In genomic region chrX:115952417-115953092, GRCh38 we compare ENCODE assay signal across 22 cellular contexts.
A peak's percentile ranks its signal among the peaks of the same experiment; 100 is the strongest.
DNase-seq lines count a peak whose midpoint lies in the region; ATAC-seq and TF ChIP-seq lines count a peak whose summit lies in the region.
"Had no signal": no experiment of that assay in that cellular context is flagged by ENCODE, and none has a peak within 500 bp of the region (broad histone marks: within the 10 kb centered on the region; RNA-seq: fewer than 3 reads in every experiment).

No MANE protein-coding gene starts in this region.

- H3K27ac ChIP-seq in endodermal cell (ENCODE audit: low read depth, low read length) (no peak overlapping the region), psoas muscle (no peak overlapping the region)
- H3K27ac ChIP-seq: ovary, sigmoid colon, tibial nerve had no signal

- in situ Hi-C loops in GM13977 (cut with MboI; ENCODE audit: low pct_unique_long_range_greater_than_20kb, low sequenced_read_pairs, unreplicated experiment), result no loop called here

- no peak overlapping the region for H3K9ac ChIP-seq in endodermal cell (ENCODE audit: extremely low read depth, low read length, poor library complexity, severe bottlenecking)

- H3K27me3 Mint-ChIP-seq in endodermal cell (ENCODE audit: insufficient read depth), result no peaks in the 10 kb centered on the region
- peaks cover 10% of the 10 kb centered on the region for H3K27me3 Mint-ChIP-seq in activated T-cell treated with anti-CD3 and anti-CD28 coated beads, Interleukin-2, amount 50 U/mL, for 24 hours
- H3K27me3 Mint-ChIP-seq: activated naive CD8-positive, alpha-beta T cell treated with anti-CD3 and anti-CD28 coated beads, Interleukin-2, amount 10 ng/mL, durations not matched to agents 7 days and 5 days; brain; IgD-negative memory B cell; naive thymus-derived CD4-positive, alpha-beta T cell had no signal

- TF ChIP-seq CTCF in GM13977 (IDR thresholded peaks at IDR 0.05; ENCODE audit: extremely low read depth, insufficient read depth, missing control alignments) (peak; percentile 26), endodermal cell (conservative IDR thresholded peaks at IDR 0.05) (peak; percentile 49), psoas muscle (IDR thresholded peaks at IDR 0.05) (peak; percentile 14)

- peaks cover 21% of the 10 kb centered on the region for H3K36me3 Mint-ChIP-seq in endodermal cell (ENCODE audit: low read depth)
- H3K36me3 Mint-ChIP-seq in activated T-cell treated with anti-CD3 and anti-CD28 coated beads, Interleukin-2, amount 50 U/mL, for 24 hours (ENCODE audit: low read depth), result no peaks in the 10 kb centered on the region
- H3K36me3 Mint-ChIP-seq: activated naive CD8-positive, alpha-beta T cell treated with anti-CD3 and anti-CD28 coated beads, Interleukin-2, amount 10 ng/mL, durations not matched to agents 7 days and 5 days; IgD-negative memory B cell; naive thymus-derived CD4-positive, alpha-beta T cell had no signal

- intact Hi-C loops in psoas muscle (cut with DNase I), result no loop called here

- H3K36me3 ChIP-seq in endodermal cell (ENCODE audit: control insufficient read depth, insufficient read depth, low read length) (no peaks in the 10 kb centered on the region), psoas muscle (ENCODE audit: insufficient read depth in 1 of 2, low read depth in 1 of 2) (no peaks in the 10 kb centered on the region)
- H3K36me3 ChIP-seq: ovary, sigmoid colon, tibial nerve had no signal

- no peak overlapping the region for H3K4me3 Mint-ChIP-seq in endodermal cell
- no peak overlapping the region for H3K4me3 Mint-ChIP-seq in activated T-cell treated with anti-CD3 and anti-CD28 coated beads, Interleukin-2, amount 50 U/mL, for 24 hours
- H3K4me3 Mint-ChIP-seq: activated naive CD8-positive, alpha-beta T cell treated with anti-CD3 and anti-CD28 coated beads, Interleukin-2, amount 10 ng/mL, durations not matched to agents 7 days and 5 days; brain; IgD-negative memory B cell; naive thymus-derived CD4-positive, alpha-beta T cell had no signal

- peaks cover 26% of the 10 kb centered on the region for H3K4me1 Mint-ChIP-seq in endodermal cell
- H3K4me1 Mint-ChIP-seq in activated T-cell treated with anti-CD3 and anti-CD28 coated beads, Interleukin-2, amount 50 U/mL, for 24 hours (ENCODE audit: low read depth), result no peaks in the 10 kb centered on the region
- H3K4me1 Mint-ChIP-seq: activated naive CD8-positive, alpha-beta T cell treated with anti-CD3 and anti-CD28 coated beads, Interleukin-2, amount 10 ng/mL, durations not matched to agents 7 days and 5 days; brain had no signal

- WGBS in endodermal cell (ENCODE audit: insufficient coverage in 1 of 2, insufficient read length in 1 of 2), 2 experiments, result 96% methylated on average over 14 of the region's 14 CpGs; no CpG with 5 or more reads in 1 of the 2 experiments
- WGBS in psoas muscle, 3 donors, result 85 to 97% (median 89%) methylated on average over 11 to 14 of the region's 14 CpGs

- H3K9me3 Mint-ChIP-seq in endodermal cell, result no peaks in the 10 kb centered on the region
- H3K9me3 Mint-ChIP-seq in activated T-cell treated with anti-CD3 and anti-CD28 coated beads, Interleukin-2, amount 50 U/mL, for 24 hours, result no peaks in the 10 kb centered on the region
- H3K9me3 Mint-ChIP-seq: activated naive CD8-positive, alpha-beta T cell treated with anti-CD3 and anti-CD28 coated beads, Interleukin-2, amount 10 ng/mL, durations not matched to agents 7 days and 5 days had no signal

- no peak overlapping the region for H3K27ac Mint-ChIP-seq in endodermal cell
- no peak overlapping the region for H3K27ac Mint-ChIP-seq in activated T-cell treated with anti-CD3 and anti-CD28 coated beads, Interleukin-2, amount 50 U/mL, for 24 hours
- H3K27ac Mint-ChIP-seq: activated naive CD8-positive, alpha-beta T cell treated with anti-CD3 and anti-CD28 coated beads, Interleukin-2, amount 10 ng/mL, durations not matched to agents 7 days and 5 days; brain; naive thymus-derived CD4-positive, alpha-beta T cell had no signal

- no peaks in the 10 kb centered on the region for H3K9me3 ChIP-seq in endodermal cell (ENCODE audit: control insufficient read depth, low read length)
- no peaks in the 10 kb centered on the region for H3K9me3 ChIP-seq in psoas muscle
- H3K9me3 ChIP-seq: Caco-2, ovary, sigmoid colon, tibial nerve had no signal

- DNase-seq in GM13977 (ENCODE audit: low spot score) (peak; percentile 3), NCI-H2107 treated with DMSO at 0.1 percent for 48 hours (lab: John Stamatoyannopoulos, UW; ENCODE audit: unreplicated experiment) (peak; percentile 79), endodermal cell (no peak), psoas muscle (no peak), DMS114 treated with DMSO at 0.1 percent for 48 hours (lab: John Stamatoyannopoulos, UW; ENCODE audit: unreplicated experiment) (no peak), NOMO-1 treated with DMSO at 0.1 percent for 48 hours (lab: John Stamatoyannopoulos, UW; ENCODE audit: unreplicated experiment) (no peak)
- no peak for DNase-seq in activated T-cell treated with anti-CD3 and anti-CD28 coated beads, Interleukin-2, amount 50 U/mL, for 24 hours
- DNase-seq: activated naive CD8-positive, alpha-beta T cell treated with anti-CD3 and anti-CD28 coated beads, Interleukin-2, amount 10 ng/mL, durations not matched to agents 7 days and 5 days; AML-193; Caco-2; mammary epithelial cell; naive thymus-derived CD4-positive, alpha-beta T cell; NCI-H748 treated with DMSO at 0.1 percent for 48 hours; ovary; PC-3; sigmoid colon; stimulated activated naive CD4-positive, alpha-beta T cell treated with Interleukin-2 at 50 U/mL for 16 hours; T1000 had no signal

- H3K4me1 ChIP-seq in endodermal cell (ENCODE audit: control insufficient read depth, insufficient read depth, low read length) (no peaks in the 10 kb centered on the region), psoas muscle (no peaks in the 10 kb centered on the region)
- H3K4me1 ChIP-seq: Caco-2, tibial nerve had no signal

- no peak for ATAC-seq in psoas muscle
- ATAC-seq: activated CD4-positive, CD25-positive, alpha-beta regulatory T cell treated with anti-CD3 and anti-CD28 coated beads, Interleukin-2, amount 50 U/mL, for 24 hours; naive thymus-derived CD4-positive, alpha-beta T cell; PC-3 had no signal

- H3K27me3 ChIP-seq in endodermal cell (ENCODE audit: control insufficient read depth, insufficient read depth, low read length, poor library complexity, severe bottlenecking), result no peaks in the 10 kb centered on the region
- no peaks in the 10 kb centered on the region for H3K27me3 ChIP-seq in psoas muscle (ENCODE audit: insufficient read depth in 3 of 3, low read length in 2 of 3)
- H3K27me3 ChIP-seq: ovary, sigmoid colon, tibial nerve had no signal

- H3K4me3 ChIP-seq in endodermal cell (ENCODE audit: low read length) (no peak overlapping the region), psoas muscle (no peak overlapping the region)
- H3K4me3 ChIP-seq: ovary, sigmoid colon, tibial nerve had no signal

Comparison
In these comparisons a context has a peak if more than half of its experiments do, and no peak if none do; other contexts are left out.
1. DNase-seq: peak in GM13977 (single experiment) and NCI-H2107 treated with DMSO at 0.1 percent for 48 hours (single experiment); none in endodermal cell (single experiment), psoas muscle (0 of 2), activated T-cell treated with anti-CD3 and anti-CD28 coated beads, Interleukin-2, amount 50 U/mL, for 24 hours (single experiment), DMS114 treated with DMSO at 0.1 percent for 48 hours (single experiment) and NOMO-1 treated with DMSO at 0.1 percent for 48 hours (single experiment).
2. Peak in every context shown above with its lines, with median percentiles within 50 percentile points of each other: CTCF ChIP-seq.